Comparison of ENCODE assay signal across 9 cellular contexts in genomic region chr4:44446801-44447562, GRCh38. TPM values are rescaled to one million over a fixed set of nuclear protein-coding genes. Genes with fewer than 3 reads are reported as not detected.
DNase-seq lines count a peak whose midpoint lies in the region; ATAC-seq and FAIRE-seq lines count a peak whose summit lies in the region.
"Had no signal": no experiment of that assay in that cellular context is flagged by ENCODE, and none has a peak within 500 bp of the region (broad histone marks: within the 10 kb centered on the region; RNA-seq: fewer than 3 reads in every experiment).

No MANE protein-coding gene starts in this region.

- peak overlapping the region; percentile 53 for H3K9ac ChIP-seq in muscle layer of colon (ENCODE audit: low read length)

- no peaks in the 10 kb centered on the region for H3K36me3 Mint-ChIP-seq in activated naive CD4-positive, alpha-beta T cell treated with anti-CD3 and anti-CD28 coated beads for 36 hours (ENCODE audit: low read depth)

- peak; percentile 40 for FAIRE-seq in urothelium cell line (lab: Jason Lieb, UNC)

- H3K27ac ChIP-seq in caudate nucleus (ENCODE audit: low read depth, low read length) (peak overlapping the region; percentile 75), muscle layer of colon (ENCODE audit: low read depth, low read length) (peak overlapping the region; percentile 77)

- H3K4me1 Mint-ChIP-seq in activated naive CD4-positive, alpha-beta T cell treated with anti-CD3 and anti-CD28 coated beads for 36 hours (ENCODE audit: low read depth): peaks cover 17% of the 10 kb centered on the region

- intact Hi-C loops in activated naive CD4-positive, alpha-beta T cell treated with anti-CD3 and anti-CD28 coated beads for 36 hours (cut with micrococcal nuclease): loop anchor here (5.0 to 10.0 kb wide), 3 partner anchors 228 to 1792 kb away; partner anchors contain the start of genes ATP8A1 and GUF1

- peak overlapping the region; percentile 38 to 87 for H3K4me3 ChIP-seq in muscle layer of colon (ENCODE audit: low read depth in 1 of 2, low read length in 2 of 2)

- peaks cover 3 to 6% of the 10 kb centered on the region in 2 donors for H3K27me3 ChIP-seq in muscle layer of colon (ENCODE audit: control insufficient read depth in 1 of 2, insufficient read depth in 2 of 2, low read length in 2 of 2)

- peak overlapping the region; percentile 29 for H3K4me3 Mint-ChIP-seq in activated naive CD4-positive, alpha-beta T cell treated with anti-CD3 and anti-CD28 coated beads for 36 hours

- ATAC-seq in GM19463 (IDR thresholded peaks at IDR 0.05; ENCODE audit: unreplicated experiment): no peak
- no peak for ATAC-seq in HG02852 (IDR thresholded peaks at IDR 0.05; ENCODE audit: unreplicated experiment)

- H3K27ac Mint-ChIP-seq in activated naive CD4-positive, alpha-beta T cell treated with anti-CD3 and anti-CD28 coated beads for 36 hours: no peak overlapping the region

- H3K4me1 ChIP-seq in muscle layer of colon (ENCODE audit: insufficient read depth, low read length): peaks cover 8% of the 10 kb centered on the region

- H3K27me3 Mint-ChIP-seq in activated naive CD4-positive, alpha-beta T cell treated with anti-CD3 and anti-CD28 coated beads for 36 hours (ENCODE audit: low read depth): peaks cover 53% of the 10 kb centered on the region

- H3K36me3 ChIP-seq in muscle layer of colon (ENCODE audit: insufficient read depth, low read length): no peaks in the 10 kb centered on the region
- H3K36me3 ChIP-seq: tibial nerve had no signal

- H3K9me3 Mint-ChIP-seq in activated naive CD4-positive, alpha-beta T cell treated with anti-CD3 and anti-CD28 coated beads for 36 hours: no peaks in the 10 kb centered on the region

- no peak for DNase-seq in activated naive CD4-positive, alpha-beta T cell treated with anti-CD3 and anti-CD28 coated beads for 36 hours
- DNase-seq in activated naive CD4-positive, alpha-beta T cell (lab: John Stamatoyannopoulos, UW): no peak
- peak in 28 of 61 donors; percentile 1 to 60 (median 32) for DNase-seq in caudate nucleus (lab: John Stamatoyannopoulos, UW)
- peak; percentile 10 for DNase-seq in urothelium cell line (ENCODE audit: low spot score)
- no peak for DNase-seq in activated gamma-delta T cell (lab: John Stamatoyannopoulos, UW)

- no peaks in the 10 kb centered on the region for H3K9me3 ChIP-seq in muscle layer of colon (ENCODE audit: low read length)
- H3K9me3 ChIP-seq: tibial nerve had no signal

- CTCF ChIA-PET in activated naive CD4-positive, alpha-beta T cell treated with anti-CD3 and anti-CD28 coated beads for 36 hours (lab: Charles Lee): no interaction called here

RNA-seq across cellular contexts. Expression of gene KCTD8, which starts 1.6 kb away (rescaled TPM):
- total RNA-seq in activated naive CD4-positive, alpha-beta T cell treated with anti-CD3 and anti-CD28 coated beads for 36 hours: not detected
